ENCODE assay signal across 1 cellular context in genomic region chr3:43774799-43775198, GRCh38.
TF ChIP-seq lines count a peak whose summit lies in the region.

No MANE protein-coding gene starts in this region.

TF ChIP-seq in H1, 55 proteins besides CTCF, POLR2A, EP300 and RAD21 (continued from another document):
- TF ChIP-seq, protein P1, sequence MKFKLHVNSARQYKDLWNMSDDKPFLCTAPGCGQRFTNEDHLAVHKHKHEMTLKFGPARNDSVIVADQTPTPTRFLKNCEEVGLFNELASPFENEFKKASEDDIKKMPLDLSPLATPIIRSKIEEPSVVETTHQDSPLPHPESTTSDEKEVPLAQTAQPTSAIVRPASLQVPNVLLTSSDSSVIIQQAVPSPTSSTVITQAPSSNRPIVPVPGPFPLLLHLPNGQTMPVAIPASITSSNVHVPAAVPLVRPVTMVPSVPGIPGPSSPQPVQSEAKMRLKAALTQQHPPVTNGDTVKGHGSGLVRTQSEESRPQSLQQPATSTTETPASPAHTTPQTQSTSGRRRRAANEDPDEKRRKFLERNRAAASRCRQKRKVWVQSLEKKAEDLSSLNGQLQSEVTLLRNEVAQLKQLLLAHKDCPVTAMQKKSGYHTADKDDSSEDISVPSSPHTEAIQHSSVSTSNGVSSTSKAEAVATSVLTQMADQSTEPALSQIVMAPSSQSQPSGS (IDR thresholded peaks at IDR 0.05; ENCODE audit: low read length), result no peak
- TF ChIP-seq EZH2 (IDR thresholded peaks at IDR 0.05; ENCODE audit: low read depth, low read length, severe bottlenecking) (no peak), RNF2 (IDR thresholded peaks at IDR 0.05; ENCODE audit: borderline replicate concordance, low read depth, low read length, missing control alignments, poor library complexity, severe bottlenecking) (no peak)
TF ChIP-seq in H1: peak in this region for 0.
